ENCODE assay signal across 21 cellular contexts in the genomic region with DNA sequence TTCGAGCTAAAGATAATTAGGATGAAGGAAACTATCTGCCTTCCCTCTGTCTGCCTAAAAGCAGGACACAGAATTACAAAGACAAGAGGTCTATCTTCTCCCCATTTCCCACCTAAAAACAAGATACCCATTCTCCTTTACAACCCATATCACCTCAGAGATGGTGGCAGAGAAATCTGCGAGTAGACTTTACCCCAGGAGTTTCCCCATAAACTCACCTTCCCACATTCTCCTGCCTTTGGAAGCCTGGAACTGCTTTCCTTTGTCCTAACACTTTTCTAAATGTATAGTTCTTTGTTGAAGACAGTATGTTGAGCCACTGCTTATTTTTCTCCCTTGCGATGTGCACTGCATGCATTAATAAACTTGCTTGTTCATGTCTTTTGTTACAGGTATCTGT. TPM values are rescaled to one million over a fixed set of nuclear protein-coding genes. Genes with fewer than 3 reads are reported as not detected.
DNase-seq lines count a peak whose midpoint lies in the region; ATAC-seq and TF ChIP-seq lines count a peak whose summit lies in the region.
"Had no signal": no experiment of that assay in that cellular context is flagged by ENCODE, and none has a peak within 500 bp of the region (broad histone marks: within the 10 kb centered on the region; RNA-seq: fewer than 3 reads in every experiment).

No MANE protein-coding gene starts in this region.

- POLR2A ChIA-PET in Caco-2 (lab: Charles Lee): no interaction called here

- H3K9me3 Mint-ChIP-seq in Caco-2 (ENCODE audit: unreplicated experiment): no peaks in the 10 kb centered on the region
- no peaks in the 10 kb centered on the region for H3K9me3 Mint-ChIP-seq in dendritic cell treated with granulocyte-macrophage colony-stimulating factor and Interleukin-4, amounts not matched to agents 40 ng/mL and 50 ng/mL, for 4 days
- H3K9me3 Mint-ChIP-seq: CD4-positive, CD25-positive, alpha-beta regulatory T cell; CD8-positive, alpha-beta memory T cell; HFFc6 had no signal

- no peak for TF ChIP-seq CTCF in Caco-2 (IDR thresholded peaks at IDR 0.05; ENCODE audit: insufficient read depth in 1 of 2, low read depth in 1 of 2, low read length in 1 of 2, severe bottlenecking in 1 of 2, unreplicated experiment in 1 of 2)
- no peak for TF ChIP-seq CTCF in heart right ventricle (IDR thresholded peaks at IDR 0.05)

- H3K4me3 Mint-ChIP-seq in Caco-2 (ENCODE audit: unreplicated experiment): no peak overlapping the region
- no peak overlapping the region for H3K4me3 Mint-ChIP-seq in dendritic cell treated with granulocyte-macrophage colony-stimulating factor and Interleukin-4, amounts not matched to agents 40 ng/mL and 50 ng/mL, for 4 days
- H3K4me3 Mint-ChIP-seq: CD4-positive, CD25-positive, alpha-beta regulatory T cell; CD8-positive, alpha-beta memory T cell; HFFc6 had no signal

- no peaks in the 10 kb centered on the region for H3K27me3 Mint-ChIP-seq in Caco-2 (ENCODE audit: insufficient read depth, unreplicated experiment)
- H3K27me3 Mint-ChIP-seq in dendritic cell treated with granulocyte-macrophage colony-stimulating factor and Interleukin-4, amounts not matched to agents 40 ng/mL and 50 ng/mL, for 4 days: no peaks in the 10 kb centered on the region
- H3K27me3 Mint-ChIP-seq: CD4-positive, CD25-positive, alpha-beta regulatory T cell had no signal

- H3K27ac ChIP-seq in heart right ventricle: no peak overlapping the region

- intact Hi-C loops in Caco-2 (cut with micrococcal nuclease; ENCODE audit: unreplicated experiment) (no loop called here), left colon (cut with DNase I, micrococcal nuclease) (no loop called here), heart right ventricle (cut with DNase I) (no loop called here)
- intact Hi-C loops in dendritic cell treated with granulocyte-macrophage colony-stimulating factor and Interleukin-4, amounts not matched to agents 40 ng/mL and 50 ng/mL, for 4 days (cut with micrococcal nuclease): no loop called here

- no peak overlapping the region for H3K4me3 ChIP-seq in Caco-2 (ENCODE audit: low read depth, low read length)
- H3K4me3 ChIP-seq in heart right ventricle: no peak overlapping the region

- no TSS peak for BruUV-seq in Caco-2 (replicated peaks; lab: Mats Ljungman, UMichigan)

- H3K36me3 Mint-ChIP-seq in Caco-2 (ENCODE audit: insufficient read depth, unreplicated experiment): peaks cover 34% of the 10 kb centered on the region
- H3K36me3 Mint-ChIP-seq in dendritic cell treated with granulocyte-macrophage colony-stimulating factor and Interleukin-4, amounts not matched to agents 40 ng/mL and 50 ng/mL, for 4 days (ENCODE audit: low read depth): peaks cover 8% of the 10 kb centered on the region
- H3K36me3 Mint-ChIP-seq: CD4-positive, CD25-positive, alpha-beta regulatory T cell; CD8-positive, alpha-beta memory T cell had no signal

- no peaks in the 10 kb centered on the region for H3K27me3 ChIP-seq in Caco-2 (replicated peaks; ENCODE audit: control insufficient read depth, insufficient read depth, low read length)
- H3K27me3 ChIP-seq in heart right ventricle: no peaks in the 10 kb centered on the region
- H3K27me3 ChIP-seq: BE2C had no signal

- peaks cover 50% of the 10 kb centered on the region for H3K4me1 ChIP-seq in Caco-2
- peaks cover 0 to 5% (median 0%) of the 10 kb centered on the region in 9 donors for H3K4me1 ChIP-seq in heart right ventricle
- H3K4me1 ChIP-seq: BE2C had no signal

- ATAC-seq in left colon: peak; percentile 86
- no peak for ATAC-seq in HG03196 (IDR thresholded peaks at IDR 0.05; ENCODE audit: unreplicated experiment)
- ATAC-seq in heart right ventricle: no peak
- ATAC-seq: HCT116 had no signal

- no peaks in the 10 kb centered on the region for H3K36me3 ChIP-seq in Caco-2 (ENCODE audit: control insufficient read depth, insufficient read depth, low read length)
- no peaks in the 10 kb centered on the region for H3K36me3 ChIP-seq in heart right ventricle
- H3K36me3 ChIP-seq: BE2C had no signal

- DNase-seq in Caco-2 (no peak), left colon (no peak), superior temporal gyrus (ENCODE audit: extremely low spot score) (peak; percentile 29), 8988T (no peak), NCI-H69 (lab: John Stamatoyannopoulos, UW) (no peak), heart right ventricle (no peak)
- DNase-seq: BE2C; C1 segment of cervical spinal cord; CD4-positive, CD25-positive, alpha-beta regulatory T cell; CD8-positive, alpha-beta memory T cell; COR-L47; DMS153; DMS79; GDM1; GOT3; H7; HFFc6; IMR-90 had no signal

- peak overlapping the region; percentile 42 for H3K27ac Mint-ChIP-seq in Caco-2 (ENCODE audit: unreplicated experiment)
- peak overlapping the region; percentile 13 for H3K27ac Mint-ChIP-seq in dendritic cell treated with granulocyte-macrophage colony-stimulating factor and Interleukin-4, amounts not matched to agents 40 ng/mL and 50 ng/mL, for 4 days
- H3K27ac Mint-ChIP-seq: CD4-positive, CD25-positive, alpha-beta regulatory T cell; CD8-positive, alpha-beta memory T cell; HFFc6 had no signal

- 82 to 85% methylated on average over 3 of the region's 3 CpGs for WGBS in heart right ventricle, 2 donors

- H3K9me3 ChIP-seq in Caco-2 (no peaks in the 10 kb centered on the region), heart right ventricle (no peaks in the 10 kb centered on the region)
- H3K9me3 ChIP-seq: BE2C had no signal

- CTCF ChIA-PET in Caco-2 (lab: Charles Lee): no interaction called here

- H3K4me1 Mint-ChIP-seq in Caco-2 (ENCODE audit: low read depth, unreplicated experiment): peaks cover 29% of the 10 kb centered on the region
- peaks cover 38% of the 10 kb centered on the region for H3K4me1 Mint-ChIP-seq in dendritic cell treated with granulocyte-macrophage colony-stimulating factor and Interleukin-4, amounts not matched to agents 40 ng/mL and 50 ng/mL, for 4 days (ENCODE audit: low read depth)
- H3K4me1 Mint-ChIP-seq: CD8-positive, alpha-beta memory T cell had no signal

RNA-seq across cellular contexts. Expression of gene SHTN1, which starts 8.0 kb away (rescaled TPM):
- total RNA-seq in Caco-2 (2022) (80.8 and 86.9 TPM in 2 replicates), left colon (10 to 100 TPM; 33.6 to 34.1 TPM), heart right ventricle (10 to 100 TPM in 1 of 10 donors, 1 to 10 TPM in 9; 1.6 to 13.1 (median 3.1) TPM)
- 1 to 10 TPM in 1 of 2 donors, under 1 TPM in 1; 0.86 to 3.0 TPM for polyA plus RNA-seq in heart right ventricle
- polyA plus RNA-seq: CD8-positive, alpha-beta memory T cell had no signal
